11 cellular contexts compared by ENCODE assay signal in genomic region chr20:50320005-50320909, GRCh38.
DNase-seq lines count a peak whose midpoint lies in the region; ATAC-seq, FAIRE-seq and TF ChIP-seq lines count a peak whose summit lies in the region.
"Had no signal": no experiment of that assay in that cellular context is flagged by ENCODE, and none has a peak within 500 bp of the region (broad histone marks: within the 10 kb centered on the region; RNA-seq: fewer than 3 reads in every experiment).

No MANE protein-coding gene starts in this region.

- TF ChIP-seq CTCF in Caco-2 (IDR thresholded peaks at IDR 0.05; ENCODE audit: insufficient read depth in 1 of 2, low read depth in 1 of 2, low read length in 1 of 2, severe bottlenecking in 1 of 2, unreplicated experiment in 1 of 2) (no peak), fibroblast of the aortic adventitia (IDR thresholded peaks at IDR 0.05; ENCODE audit: insufficient read depth, low read length) (no peak), omental fat pad (IDR thresholded peaks at IDR 0.05) (no peak)

- H3K9me3 Mint-ChIP-seq in Caco-2 (ENCODE audit: unreplicated experiment) = no peaks in the 10 kb centered on the region
- no peaks in the 10 kb centered on the region for H3K9me3 Mint-ChIP-seq in activated T-helper 2 cell treated with anti-CD3 and anti-CD28 coated beads, Interferon-gamma antibody, Interleukin-2, Interleukin-4, amounts not matched to agents 10 μg/mL and 5 μg/mL and 100 μg/mL, durations not matched to agents 14 hours and 24 hours and 36 hours

- H3K4me3 ChIP-seq in Caco-2 (ENCODE audit: low read depth, low read length) (no peak overlapping the region), fibroblast of the aortic adventitia (ENCODE audit: low read depth, low read length) (peak overlapping the region; percentile 52)

- H3K36me3 Mint-ChIP-seq in Caco-2 (ENCODE audit: insufficient read depth, unreplicated experiment) = no peaks in the 10 kb centered on the region
- H3K36me3 Mint-ChIP-seq in activated T-helper 2 cell treated with anti-CD3 and anti-CD28 coated beads, Interferon-gamma antibody, Interleukin-2, Interleukin-4, amounts not matched to agents 10 μg/mL and 5 μg/mL and 100 μg/mL, durations not matched to agents 14 hours and 24 hours and 36 hours (ENCODE audit: low read depth) = no peaks in the 10 kb centered on the region
- H3K36me3 Mint-ChIP-seq: naive thymus-derived CD8-positive, alpha-beta T cell had no signal

- POLR2A ChIA-PET in Caco-2 (lab: Charles Lee) = no interaction called here

- BruUV-seq in Caco-2 (replicated peaks; lab: Mats Ljungman, UMichigan) = no TSS peak

- CTCF ChIA-PET in Caco-2 (lab: Charles Lee) = interaction anchor here (0.6 to 1.4 kb wide), 2 partner anchors 15 to 343 kb away, joined by 3 read pairs; no protein-coding TSS in a partner anchor

- H3K9me3 ChIP-seq in Caco-2 = no peaks in the 10 kb centered on the region

- no peaks in the 10 kb centered on the region for H3K27me3 Mint-ChIP-seq in Caco-2 (ENCODE audit: insufficient read depth, unreplicated experiment)
- peaks cover 6% of the 10 kb centered on the region for H3K27me3 Mint-ChIP-seq in activated T-helper 2 cell treated with anti-CD3 and anti-CD28 coated beads, Interferon-gamma antibody, Interleukin-2, Interleukin-4, amounts not matched to agents 10 μg/mL and 5 μg/mL and 100 μg/mL, durations not matched to agents 14 hours and 24 hours and 36 hours (ENCODE audit: low read depth)

- H3K4me1 ChIP-seq in Caco-2 = peaks cover 15% of the 10 kb centered on the region

- FAIRE-seq in frontal cortex (lab: Jason Lieb, UNC) = no peak

- intact Hi-C loops in Caco-2 (cut with micrococcal nuclease; ENCODE audit: unreplicated experiment) (no loop called here), sciatic nerve (cut with DNase I) (no loop called here)
- intact Hi-C loops in activated T-helper 2 cell treated with anti-CD3 and anti-CD28 coated beads, Interferon-gamma antibody, Interleukin-2, Interleukin-4, amounts not matched to agents 10 μg/mL and 5 μg/mL and 100 μg/mL, durations not matched to agents 14 hours and 24 hours and 36 hours (cut with micrococcal nuclease) = no loop called here

- H3K27ac Mint-ChIP-seq in Caco-2 (ENCODE audit: unreplicated experiment) = peak overlapping the region; percentile 1
- H3K27ac Mint-ChIP-seq in activated T-helper 2 cell treated with anti-CD3 and anti-CD28 coated beads, Interferon-gamma antibody, Interleukin-2, Interleukin-4, amounts not matched to agents 10 μg/mL and 5 μg/mL and 100 μg/mL, durations not matched to agents 14 hours and 24 hours and 36 hours = peak overlapping the region; percentile 48
- H3K27ac Mint-ChIP-seq: naive thymus-derived CD8-positive, alpha-beta T cell had no signal

- H3K4me1 Mint-ChIP-seq in Caco-2 (ENCODE audit: low read depth, unreplicated experiment) = peaks cover 14% of the 10 kb centered on the region
- peaks cover 13% of the 10 kb centered on the region for H3K4me1 Mint-ChIP-seq in activated T-helper 2 cell treated with anti-CD3 and anti-CD28 coated beads, Interferon-gamma antibody, Interleukin-2, Interleukin-4, amounts not matched to agents 10 μg/mL and 5 μg/mL and 100 μg/mL, durations not matched to agents 14 hours and 24 hours and 36 hours (ENCODE audit: low read depth)

- H3K36me3 ChIP-seq in Caco-2 (ENCODE audit: control insufficient read depth, insufficient read depth, low read length) = no peaks in the 10 kb centered on the region

- ATAC-seq in sciatic nerve (peak; percentile 2), omental fat pad (ENCODE audit: low FRiP score) (no peak)
- ATAC-seq: naive thymus-derived CD8-positive, alpha-beta T cell had no signal

- no peak overlapping the region for H3K4me3 Mint-ChIP-seq in Caco-2 (ENCODE audit: unreplicated experiment)
- H3K4me3 Mint-ChIP-seq in activated T-helper 2 cell treated with anti-CD3 and anti-CD28 coated beads, Interferon-gamma antibody, Interleukin-2, Interleukin-4, amounts not matched to agents 10 μg/mL and 5 μg/mL and 100 μg/mL, durations not matched to agents 14 hours and 24 hours and 36 hours (ENCODE audit: low read depth) = no peak overlapping the region
- H3K4me3 Mint-ChIP-seq: naive thymus-derived CD8-positive, alpha-beta T cell had no signal

- no peaks in the 10 kb centered on the region for H3K27me3 ChIP-seq in Caco-2 (replicated peaks; ENCODE audit: control insufficient read depth, insufficient read depth, low read length)

- DNase-seq in Caco-2 (no peak), fibroblast of the aortic adventitia (ENCODE audit: low read depth) (no peak), sciatic nerve (ENCODE audit: low spot score) (no peak), omental fat pad (ENCODE audit: low spot score) (no peak), NOMO-1 treated with dmso at 0.1 percent for 144 hours (lab: John Stamatoyannopoulos, UW; ENCODE audit: unreplicated experiment) (no peak), RKO (ENCODE audit: low spot score) (no peak), frontal cortex (ENCODE audit: low spot score in 2 of 2) (no peak)
- DNase-seq in activated T-helper 2 cell treated with anti-CD3 and anti-CD28 coated beads, Interferon-gamma antibody, Interleukin-2, Interleukin-4, amounts not matched to agents 10 μg/mL and 5 μg/mL and 100 μg/mL, durations not matched to agents 14 hours and 24 hours and 36 hours (ENCODE audit: low spot score) = no peak
- DNase-seq: Karpas-422, NCI-H524 had no signal
